Comparison of ENCODE assay signal across 21 cellular contexts in the genomic region with DNA sequence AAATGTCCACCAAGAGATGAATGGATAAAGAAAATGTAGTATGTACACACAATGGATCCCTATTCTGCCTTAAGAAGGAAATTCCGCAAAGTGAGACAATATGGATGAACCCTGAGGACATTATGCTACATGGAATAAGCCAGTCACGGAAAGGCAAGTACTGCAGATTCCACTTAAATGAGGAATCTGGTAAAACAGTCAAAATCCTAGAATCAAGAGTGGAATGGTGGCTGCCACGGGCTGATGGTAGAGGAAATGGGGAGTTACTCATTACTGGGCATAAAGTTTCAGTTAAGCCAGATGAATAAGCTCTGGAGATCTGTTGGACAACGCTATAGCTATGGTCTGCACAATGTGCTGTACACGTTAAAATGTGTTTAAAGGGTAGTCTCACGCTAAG. TPM values are rescaled to one million over a fixed set of nuclear protein-coding genes. Genes with fewer than 3 reads are reported as not detected.
DNase-seq lines count a peak whose midpoint lies in the region; ATAC-seq and TF ChIP-seq lines count a peak whose summit lies in the region.
"Had no signal": no experiment of that assay in that cellular context is flagged by ENCODE, and none has a peak within 500 bp of the region (broad histone marks: within the 10 kb centered on the region; RNA-seq: fewer than 3 reads in every experiment).

No MANE protein-coding gene starts in this region.

- POLR2A ChIA-PET in CD8-positive, alpha-beta T cell (lab: Charles Lee): interaction anchor here (0.8 kb wide), 1 partner anchor 34 kb away, joined by 3 read pairs; no protein-coding TSS in a partner anchor
- POLR2A ChIA-PET in naive thymus-derived CD8-positive, alpha-beta T cell (lab: Charles Lee): interaction anchor here (1.4 to 1.8 kb wide), 2 partner anchors 11 to 33 kb away, joined by 3 to 7 read pairs; no protein-coding TSS in a partner anchor

- no peaks in the 10 kb centered on the region for H3K9me3 ChIP-seq in CD8-positive, alpha-beta T cell (ENCODE audit: low read length)
- H3K9me3 ChIP-seq in heart left ventricle: peaks cover 0 to 6% (median 0%) of the 10 kb centered on the region in 12 donors
- H3K9me3 ChIP-seq: gastrocnemius medialis, tibial nerve had no signal

- peaks cover 32% of the 10 kb centered on the region for H3K4me1 Mint-ChIP-seq in CD14-positive monocyte
- H3K4me1 Mint-ChIP-seq in CD8-positive, alpha-beta T cell (ENCODE audit: low read depth): peaks cover 75% of the 10 kb centered on the region
- H3K4me1 Mint-ChIP-seq in activated T-helper 17 cell treated with anti-CD3 and anti-CD28 coated beads, Interleukin-2, amount 50 U/mL, for 72 hours: peaks cover 48% of the 10 kb centered on the region
- H3K4me1 Mint-ChIP-seq in naive thymus-derived CD8-positive, alpha-beta T cell: peaks cover 44 to 82% (median 73%) of the 10 kb centered on the region in 4 donors

- no peaks in the 10 kb centered on the region for H3K9me3 Mint-ChIP-seq in CD14-positive monocyte
- peaks cover 3% of the 10 kb centered on the region for H3K9me3 Mint-ChIP-seq in CD8-positive, alpha-beta T cell
- no peaks in the 10 kb centered on the region for H3K9me3 Mint-ChIP-seq in activated T-helper 17 cell treated with anti-CD3 and anti-CD28 coated beads, Interleukin-2, amount 50 U/mL, for 72 hours
- H3K9me3 Mint-ChIP-seq in naive thymus-derived CD8-positive, alpha-beta T cell: peaks cover 0 to 3% (median 0%) of the 10 kb centered on the region in 9 donors

- WGBS in heart left ventricle, 4 donors: 86 to 89% (median 87%) methylated on average over 6 of the region's 6 CpGs

- peaks cover 5% of the 10 kb centered on the region for H3K36me3 ChIP-seq in CD8-positive, alpha-beta T cell (ENCODE audit: insufficient read depth, low read length)
- peaks cover 0 to 4% (median 0%) of the 10 kb centered on the region in 9 donors for H3K36me3 ChIP-seq in heart left ventricle
- H3K36me3 ChIP-seq: gastrocnemius medialis, tibial nerve had no signal

- peaks cover 44 to 62% of the 10 kb centered on the region in 2 donors for H3K36me3 Mint-ChIP-seq in CD14-positive monocyte
- peaks cover 60% of the 10 kb centered on the region for H3K36me3 Mint-ChIP-seq in CD8-positive, alpha-beta T cell
- peaks cover 48% of the 10 kb centered on the region for H3K36me3 Mint-ChIP-seq in activated T-helper 17 cell treated with anti-CD3 and anti-CD28 coated beads, Interleukin-2, amount 50 U/mL, for 72 hours (ENCODE audit: low read depth)
- H3K36me3 Mint-ChIP-seq in naive thymus-derived CD8-positive, alpha-beta T cell: peaks cover 0 to 46% (median 6%) of the 10 kb centered on the region in 3 donors

- no peak overlapping the region for H3K4me3 ChIP-seq in CD8-positive, alpha-beta T cell (ENCODE audit: low read depth, low read length)
- no peak overlapping the region for H3K4me3 ChIP-seq in heart left ventricle
- H3K4me3 ChIP-seq: gastrocnemius medialis, tibial nerve had no signal

- H3K4me3 Mint-ChIP-seq in CD14-positive monocyte: no peak overlapping the region
- no peak overlapping the region for H3K4me3 Mint-ChIP-seq in CD8-positive, alpha-beta T cell
- peak overlapping the region; percentile 3 for H3K4me3 Mint-ChIP-seq in activated T-helper 17 cell treated with anti-CD3 and anti-CD28 coated beads, Interleukin-2, amount 50 U/mL, for 72 hours
- peak overlapping the region in 2 of 10 donors; percentile 22 to 34 for H3K4me3 Mint-ChIP-seq in naive thymus-derived CD8-positive, alpha-beta T cell

- intact Hi-C loops in CD14-positive monocyte (cut with micrococcal nuclease): loop anchor here (5.0 kb wide), 1 partner anchor 34 kb away; no protein-coding TSS in a partner anchor
- intact Hi-C loops in CD8-positive, alpha-beta T cell (cut with DNase I, micrococcal nuclease): loop anchor here in 1 of 2 experiments (5.0 kb wide), 2 partner anchors 34 to 36 kb away; no protein-coding TSS in a partner anchor
- intact Hi-C loops in cardiac septum (cut with DNase I): no loop called here
- intact Hi-C loops in heart left ventricle (cut with DNase I): no loop called here

- no peak for DNase-seq in CD14-positive monocyte (ENCODE audit: low spot score)
- DNase-seq in CD8-positive, alpha-beta T cell: no peak
- DNase-seq in naive thymus-derived CD8-positive, alpha-beta T cell: no peak
- DNase-seq in NCI-H226: no peak
- no peak for DNase-seq in cardiac septum (ENCODE audit: low spot score)
- no peak for DNase-seq in heart left ventricle
- DNase-seq: activated gamma-delta T cell; aorta; central memory CD4-positive, alpha-beta T cell; erythroblast; gastrocnemius medialis; NCI-H446 treated with DMSO at 0.1 percent for 48 hours; stimulated activated naive CD4-positive, alpha-beta T cell; T1000 had no signal

- H3K27me3 ChIP-seq in CD8-positive, alpha-beta T cell (ENCODE audit: insufficient read depth, low read length): no peaks in the 10 kb centered on the region
- H3K27me3 ChIP-seq in heart left ventricle: no peaks in the 10 kb centered on the region
- H3K27me3 ChIP-seq: gastrocnemius medialis, tibial nerve had no signal

- H3K27ac ChIP-seq in CD8-positive, alpha-beta T cell (ENCODE audit: low read depth, low read length): no peak overlapping the region
- no peak overlapping the region for H3K27ac ChIP-seq in heart left ventricle
- H3K27ac ChIP-seq: gastrocnemius medialis, RWPE1 had no signal

- no peak for TF ChIP-seq POLR2A in heart left ventricle (IDR thresholded peaks at IDR 0.05)

- no peak for TF ChIP-seq CTCF in CD14-positive monocyte (IDR thresholded peaks at IDR 0.05)
- no peak for TF ChIP-seq CTCF in CD8-positive, alpha-beta T cell (IDR thresholded peaks at IDR 0.05)
- TF ChIP-seq CTCF in heart left ventricle (IDR thresholded peaks at IDR 0.05): no peak

- H3K4me1 ChIP-seq in CD8-positive, alpha-beta T cell (ENCODE audit: insufficient read depth, low read length): peaks cover 61% of the 10 kb centered on the region
- peaks cover 0 to 31% (median 12%) of the 10 kb centered on the region in 12 donors for H3K4me1 ChIP-seq in heart left ventricle
- H3K4me1 ChIP-seq: gastrocnemius medialis had no signal

- H3K27me3 Mint-ChIP-seq in CD14-positive monocyte (ENCODE audit: low read depth in 3 of 3): peaks cover 0 to 2% (median 0%) of the 10 kb centered on the region in 3 donors
- no peaks in the 10 kb centered on the region for H3K27me3 Mint-ChIP-seq in CD8-positive, alpha-beta T cell (ENCODE audit: low read depth)
- no peaks in the 10 kb centered on the region for H3K27me3 Mint-ChIP-seq in activated T-helper 17 cell treated with anti-CD3 and anti-CD28 coated beads, Interleukin-2, amount 50 U/mL, for 72 hours
- no peaks in the 10 kb centered on the region for H3K27me3 Mint-ChIP-seq in naive thymus-derived CD8-positive, alpha-beta T cell

- peak overlapping the region in 5 of 7 donors; percentile 31 to 83 (median 56) for H3K27ac Mint-ChIP-seq in CD14-positive monocyte
- peak overlapping the region; percentile 77 for H3K27ac Mint-ChIP-seq in CD8-positive, alpha-beta T cell
- H3K27ac Mint-ChIP-seq in activated T-helper 17 cell treated with anti-CD3 and anti-CD28 coated beads, Interleukin-2, amount 50 U/mL, for 72 hours: peak overlapping the region; percentile 15
- peak overlapping the region; percentile 43 to 91 (median 78) for H3K27ac Mint-ChIP-seq in naive thymus-derived CD8-positive, alpha-beta T cell

- CTCF ChIA-PET in CD8-positive, alpha-beta T cell (lab: Charles Lee): no interaction called here

- ATAC-seq in CD8-positive, alpha-beta T cell: no peak
- no peak for ATAC-seq in activated T-helper 17 cell treated with anti-CD3 and anti-CD28 coated beads, Interleukin-2, amount 50 U/mL, for 72 hours (replicated peaks)
- ATAC-seq in naive thymus-derived CD8-positive, alpha-beta T cell: no peak
- ATAC-seq in GM19467 (IDR thresholded peaks at IDR 0.05; ENCODE audit: unreplicated experiment) (no peak), heart left ventricle (no peak)
- ATAC-seq: gastrocnemius medialis, HCT116 had no signal

RNA-seq across cellular contexts. Expression of gene STK10, which starts 47.2 kb away (rescaled TPM):
- 10 to 100 TPM; 21.5 to 47.4 TPM for polyA plus RNA-seq in CD14-positive monocyte
- 100 to 1,000 TPM; 172 to 182 TPM for total RNA-seq in CD8-positive, alpha-beta T cell
- 100 to 1,000 TPM; 140 to 158 TPM for total RNA-seq in activated T-helper 17 cell treated with anti-CD3 and anti-CD28 coated beads, Interleukin-2, amount 50 U/mL, for 72 hours
- 100 to 1,000 TPM; 351 to 360 TPM for total RNA-seq in naive thymus-derived CD8-positive, alpha-beta T cell
- polyA plus RNA-seq in naive thymus-derived CD8-positive, alpha-beta T cell: 100 to 1,000 TPM in 1 of 3 donors, 10 to 100 TPM in 2; 44.6 to 128 (median 62.1) TPM
- total RNA-seq in cardiac septum: 12.1 TPM
- 10 to 100 TPM in 5 of 9 donors, 1 to 10 TPM in 4; 5.5 to 52.9 (median 10.3) TPM for total RNA-seq in heart left ventricle
- polyA plus RNA-seq in heart left ventricle: 10 to 100 TPM in 1 of 2 donors, 1 to 10 TPM in 1; 5.7 to 10.2 TPM

RNA-seq across cellular contexts. Expression of gene EFCAB9, which starts 53.1 kb away (rescaled TPM):
- polyA plus RNA-seq in CD14-positive monocyte (not detected), heart left ventricle (not detected)
- not detected for total RNA-seq in CD8-positive, alpha-beta T cell
- total RNA-seq in activated T-helper 17 cell treated with anti-CD3 and anti-CD28 coated beads, Interleukin-2, amount 50 U/mL, for 72 hours: not detected
- total RNA-seq in naive thymus-derived CD8-positive, alpha-beta T cell: not detected
- polyA plus RNA-seq in naive thymus-derived CD8-positive, alpha-beta T cell: not detected
- total RNA-seq in cardiac septum (not detected), heart left ventricle (not detected)
- total RNA-seq: aorta, Daoy, gastrocnemius medialis, myocyte, tibial nerve had no signal
- polyA plus RNA-seq: aorta had no signal

Comparison
In these comparisons a context has a peak if more than half of its experiments do, and no peak if none do; other contexts are left out.
1. H3K27ac Mint-ChIP-seq: peak in every context shown above with its lines; median percentile 78 in naive thymus-derived CD8-positive, alpha-beta T cell; 77 in CD8-positive, alpha-beta T cell; 56 in CD14-positive monocyte; 15 in activated T-helper 17 cell treated with anti-CD3 and anti-CD28 coated beads, Interleukin-2, amount 50 U/mL, for 72 hours.
2. intact Hi-C loops: an anchor here in CD14-positive monocyte (5.0 kb wide); none called in cardiac septum and heart left ventricle.